In the genomic region with DNA sequence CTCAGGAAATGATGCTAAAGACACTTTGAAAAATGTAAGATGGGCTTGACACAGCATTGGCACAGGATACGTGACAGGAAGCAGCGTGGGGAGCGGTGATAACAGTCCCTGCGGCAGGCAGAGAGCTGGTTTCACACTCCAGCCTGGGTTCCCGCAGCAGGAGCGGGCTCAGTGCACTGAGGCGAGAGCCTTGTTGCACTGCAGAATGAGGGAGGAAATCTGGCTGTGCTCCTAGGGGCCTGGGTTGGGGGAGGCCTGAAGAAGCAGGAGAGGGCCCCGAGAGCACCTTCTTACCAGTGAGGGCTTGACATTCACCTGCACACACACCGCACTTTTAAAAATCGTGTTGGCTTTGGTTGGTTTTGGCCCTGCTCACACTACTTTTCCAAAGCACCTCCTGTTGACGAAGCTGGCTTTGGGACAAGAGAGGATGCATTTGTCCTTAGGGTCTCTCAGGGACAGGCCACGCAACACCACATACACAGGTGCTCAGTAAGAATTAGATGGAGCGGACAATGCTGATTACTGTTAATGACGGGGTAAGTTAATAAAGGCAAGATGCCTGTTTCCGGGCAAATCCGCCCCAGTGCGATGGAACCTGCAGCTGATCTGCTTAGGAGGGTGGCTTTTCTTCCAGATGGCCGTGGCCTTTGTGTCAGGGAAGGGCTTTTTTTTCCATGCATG, we compare ENCODE assay signal across 1 cellular context.
TF ChIP-seq lines count a peak whose summit lies in the region.

No MANE protein-coding gene starts in this region.

TF ChIP-seq in K562, 482 proteins besides CTCF, POLR2A, EP300 and RAD21 (continued from another document):
- TF ChIP-seq, protein P1, sequence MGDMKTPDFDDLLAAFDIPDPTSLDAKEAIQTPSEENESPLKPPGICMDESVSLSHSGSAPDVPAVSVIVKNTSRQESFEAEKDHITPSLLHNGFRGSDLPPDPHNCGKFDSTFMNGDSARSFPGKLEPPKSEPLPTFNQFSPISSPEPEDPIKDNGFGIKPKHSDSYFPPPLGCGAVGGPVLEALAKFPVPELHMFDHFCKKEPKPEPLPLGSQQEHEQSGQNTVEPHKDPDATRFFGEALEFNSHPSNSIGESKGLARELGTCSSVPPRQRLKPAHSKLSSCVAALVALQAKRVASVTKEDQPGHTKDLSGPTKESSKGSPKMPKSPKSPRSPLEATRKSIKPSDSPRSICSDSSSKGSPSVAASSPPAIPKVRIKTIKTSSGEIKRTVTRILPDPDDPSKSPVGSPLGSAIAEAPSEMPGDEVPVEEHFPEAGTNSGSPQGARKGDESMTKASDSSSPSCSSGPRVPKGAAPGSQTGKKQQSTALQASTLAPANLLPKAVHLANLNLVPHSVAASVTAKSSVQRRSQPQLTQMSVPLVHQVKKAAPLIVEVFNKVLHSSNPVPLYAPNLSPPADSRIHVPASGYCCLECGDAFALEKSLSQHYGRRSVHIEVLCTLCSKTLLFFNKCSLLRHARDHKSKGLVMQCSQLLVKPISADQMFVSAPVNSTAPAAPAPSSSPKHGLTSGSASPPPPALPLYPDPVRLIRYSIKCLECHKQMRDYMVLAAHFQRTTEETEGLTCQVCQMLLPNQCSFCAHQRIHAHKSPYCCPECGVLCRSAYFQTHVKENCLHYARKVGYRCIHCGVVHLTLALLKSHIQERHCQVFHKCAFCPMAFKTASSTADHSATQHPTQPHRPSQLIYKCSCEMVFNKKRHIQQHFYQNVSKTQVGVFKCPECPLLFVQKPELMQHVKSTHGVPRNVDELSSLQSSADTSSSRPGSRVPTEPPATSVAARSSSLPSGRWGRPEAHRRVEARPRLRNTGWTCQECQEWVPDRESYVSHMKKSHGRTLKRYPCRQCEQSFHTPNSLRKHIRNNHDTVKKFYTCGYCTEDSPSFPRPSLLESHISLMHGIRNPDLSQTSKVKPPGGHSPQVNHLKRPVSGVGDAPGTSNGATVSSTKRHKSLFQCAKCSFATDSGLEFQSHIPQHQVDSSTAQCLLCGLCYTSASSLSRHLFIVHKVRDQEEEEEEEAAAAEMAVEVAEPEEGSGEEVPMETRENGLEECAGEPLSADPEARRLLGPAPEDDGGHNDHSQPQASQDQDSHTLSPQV (IDR thresholded peaks at IDR 0.05), result no peak
- TF ChIP-seq MYC (IDR thresholded peaks at IDR 0.05; ENCODE audit: low read depth, low read length) (no peak), MYC (CRISPR knock-in tag; IDR thresholded peaks at IDR 0.05; ENCODE audit: borderline replicate concordance, low read depth) (no peak), ETV6 (IDR thresholded peaks at IDR 0.05; ENCODE audit: borderline replicate concordance in 1 of 2, low read depth in 2 of 2, low read length in 1 of 2) (no peak), ETV6 (CRISPR knock-in tag; IDR thresholded peaks at IDR 0.05; ENCODE audit: borderline replicate concordance) (no peak), NONO (IDR thresholded peaks at IDR 0.05; ENCODE audit: low read depth in 2 of 2, low read length in 1 of 2) (no peak), CTBP1 (IDR thresholded peaks at IDR 0.05; ENCODE audit: borderline replicate concordance) (peak; percentile 32; the same call in 1 of the 2 replicates), ETV1 (tag; conservative IDR thresholded peaks at IDR 0.05; ENCODE audit: low read depth) (peak; percentile 82), ARID1B (IDR thresholded peaks at IDR 0.05) (0 out of 2 replicates have a peak, but pooled peaks have one; percentile 13), JUND (IDR thresholded peaks at IDR 0.05; ENCODE audit: borderline replicate concordance, low read depth, low read length) (no peak), JUND (tag; IDR thresholded peaks at IDR 0.05; ENCODE audit: borderline replicate concordance, low read depth, low read length) (no peak), ZNF445 (CRISPR knock-in tag; IDR thresholded peaks at IDR 0.05; ENCODE audit: low read depth) (no peak), PRMT5 (CRISPR knock-in tag; IDR thresholded peaks at IDR 0.05) (no peak), NR4A1 (CRISPR knock-in tag; IDR thresholded peaks at IDR 0.05) (no peak), NR4A1 (tag; IDR thresholded peaks at IDR 0.05) (no peak)
- TF ChIP-seq, protein P2, sequence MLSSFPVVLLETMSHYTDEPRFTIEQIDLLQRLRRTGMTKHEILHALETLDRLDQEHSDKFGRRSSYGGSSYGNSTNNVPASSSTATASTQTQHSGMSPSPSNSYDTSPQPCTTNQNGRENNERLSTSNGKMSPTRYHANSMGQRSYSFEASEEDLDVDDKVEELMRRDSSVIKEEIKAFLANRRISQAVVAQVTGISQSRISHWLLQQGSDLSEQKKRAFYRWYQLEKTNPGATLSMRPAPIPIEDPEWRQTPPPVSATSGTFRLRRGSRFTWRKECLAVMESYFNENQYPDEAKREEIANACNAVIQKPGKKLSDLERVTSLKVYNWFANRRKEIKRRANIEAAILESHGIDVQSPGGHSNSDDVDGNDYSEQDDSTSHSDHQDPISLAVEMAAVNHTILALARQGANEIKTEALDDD (IDR thresholded peaks at IDR 0.05), result no peak
- TF ChIP-seq, protein P3, sequence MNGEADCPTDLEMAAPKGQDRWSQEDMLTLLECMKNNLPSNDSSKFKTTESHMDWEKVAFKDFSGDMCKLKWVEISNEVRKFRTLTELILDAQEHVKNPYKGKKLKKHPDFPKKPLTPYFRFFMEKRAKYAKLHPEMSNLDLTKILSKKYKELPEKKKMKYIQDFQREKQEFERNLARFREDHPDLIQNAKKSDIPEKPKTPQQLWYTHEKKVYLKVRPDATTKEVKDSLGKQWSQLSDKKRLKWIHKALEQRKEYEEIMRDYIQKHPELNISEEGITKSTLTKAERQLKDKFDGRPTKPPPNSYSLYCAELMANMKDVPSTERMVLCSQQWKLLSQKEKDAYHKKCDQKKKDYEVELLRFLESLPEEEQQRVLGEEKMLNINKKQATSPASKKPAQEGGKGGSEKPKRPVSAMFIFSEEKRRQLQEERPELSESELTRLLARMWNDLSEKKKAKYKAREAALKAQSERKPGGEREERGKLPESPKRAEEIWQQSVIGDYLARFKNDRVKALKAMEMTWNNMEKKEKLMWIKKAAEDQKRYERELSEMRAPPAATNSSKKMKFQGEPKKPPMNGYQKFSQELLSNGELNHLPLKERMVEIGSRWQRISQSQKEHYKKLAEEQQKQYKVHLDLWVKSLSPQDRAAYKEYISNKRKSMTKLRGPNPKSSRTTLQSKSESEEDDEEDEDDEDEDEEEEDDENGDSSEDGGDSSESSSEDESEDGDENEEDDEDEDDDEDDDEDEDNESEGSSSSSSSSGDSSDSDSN (IDR thresholded peaks at IDR 0.05; ENCODE audit: borderline replicate concordance in 1 of 2, low read depth in 2 of 2, low read length in 2 of 2), result no peak
- TF ChIP-seq, protein P4, sequence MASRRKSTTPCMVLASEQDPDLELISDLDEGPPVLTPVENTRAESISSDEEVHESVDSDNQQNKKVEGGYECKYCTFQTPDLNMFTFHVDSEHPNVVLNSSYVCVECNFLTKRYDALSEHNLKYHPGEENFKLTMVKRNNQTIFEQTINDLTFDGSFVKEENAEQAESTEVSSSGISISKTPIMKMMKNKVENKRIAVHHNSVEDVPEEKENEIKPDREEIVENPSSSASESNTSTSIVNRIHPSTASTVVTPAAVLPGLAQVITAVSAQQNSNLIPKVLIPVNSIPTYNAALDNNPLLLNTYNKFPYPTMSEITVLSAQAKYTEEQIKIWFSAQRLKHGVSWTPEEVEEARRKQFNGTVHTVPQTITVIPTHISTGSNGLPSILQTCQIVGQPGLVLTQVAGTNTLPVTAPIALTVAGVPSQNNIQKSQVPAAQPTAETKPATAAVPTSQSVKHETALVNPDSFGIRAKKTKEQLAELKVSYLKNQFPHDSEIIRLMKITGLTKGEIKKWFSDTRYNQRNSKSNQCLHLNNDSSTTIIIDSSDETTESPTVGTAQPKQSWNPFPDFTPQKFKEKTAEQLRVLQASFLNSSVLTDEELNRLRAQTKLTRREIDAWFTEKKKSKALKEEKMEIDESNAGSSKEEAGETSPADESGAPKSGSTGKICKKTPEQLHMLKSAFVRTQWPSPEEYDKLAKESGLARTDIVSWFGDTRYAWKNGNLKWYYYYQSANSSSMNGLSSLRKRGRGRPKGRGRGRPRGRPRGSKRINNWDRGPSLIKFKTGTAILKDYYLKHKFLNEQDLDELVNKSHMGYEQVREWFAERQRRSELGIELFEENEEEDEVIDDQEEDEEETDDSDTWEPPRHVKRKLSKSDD (conservative IDR thresholded peaks at IDR 0.05; ENCODE audit: low read length), result no peak
- TF ChIP-seq, protein P5, sequence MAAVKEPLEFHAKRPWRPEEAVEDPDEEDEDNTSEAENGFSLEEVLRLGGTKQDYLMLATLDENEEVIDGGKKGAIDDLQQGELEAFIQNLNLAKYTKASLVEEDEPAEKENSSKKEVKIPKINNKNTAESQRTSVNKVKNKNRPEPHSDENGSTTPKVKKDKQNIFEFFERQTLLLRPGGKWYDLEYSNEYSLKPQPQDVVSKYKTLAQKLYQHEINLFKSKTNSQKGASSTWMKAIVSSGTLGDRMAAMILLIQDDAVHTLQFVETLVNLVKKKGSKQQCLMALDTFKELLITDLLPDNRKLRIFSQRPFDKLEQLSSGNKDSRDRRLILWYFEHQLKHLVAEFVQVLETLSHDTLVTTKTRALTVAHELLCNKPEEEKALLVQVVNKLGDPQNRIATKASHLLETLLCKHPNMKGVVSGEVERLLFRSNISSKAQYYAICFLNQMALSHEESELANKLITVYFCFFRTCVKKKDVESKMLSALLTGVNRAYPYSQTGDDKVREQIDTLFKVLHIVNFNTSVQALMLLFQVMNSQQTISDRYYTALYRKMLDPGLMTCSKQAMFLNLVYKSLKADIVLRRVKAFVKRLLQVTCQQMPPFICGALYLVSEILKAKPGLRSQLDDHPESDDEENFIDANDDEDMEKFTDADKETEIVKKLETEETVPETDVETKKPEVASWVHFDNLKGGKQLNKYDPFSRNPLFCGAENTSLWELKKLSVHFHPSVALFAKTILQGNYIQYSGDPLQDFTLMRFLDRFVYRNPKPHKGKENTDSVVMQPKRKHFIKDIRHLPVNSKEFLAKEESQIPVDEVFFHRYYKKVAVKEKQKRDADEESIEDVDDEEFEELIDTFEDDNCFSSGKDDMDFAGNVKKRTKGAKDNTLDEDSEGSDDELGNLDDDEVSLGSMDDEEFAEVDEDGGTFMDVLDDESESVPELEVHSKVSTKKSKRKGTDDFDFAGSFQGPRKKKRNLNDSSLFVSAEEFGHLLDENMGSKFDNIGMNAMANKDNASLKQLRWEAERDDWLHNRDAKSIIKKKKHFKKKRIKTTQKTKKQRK (IDR thresholded peaks at IDR 0.05; ENCODE audit: borderline replicate concordance, low read depth, low read length), result no peak
- TF ChIP-seq, protein P6, sequence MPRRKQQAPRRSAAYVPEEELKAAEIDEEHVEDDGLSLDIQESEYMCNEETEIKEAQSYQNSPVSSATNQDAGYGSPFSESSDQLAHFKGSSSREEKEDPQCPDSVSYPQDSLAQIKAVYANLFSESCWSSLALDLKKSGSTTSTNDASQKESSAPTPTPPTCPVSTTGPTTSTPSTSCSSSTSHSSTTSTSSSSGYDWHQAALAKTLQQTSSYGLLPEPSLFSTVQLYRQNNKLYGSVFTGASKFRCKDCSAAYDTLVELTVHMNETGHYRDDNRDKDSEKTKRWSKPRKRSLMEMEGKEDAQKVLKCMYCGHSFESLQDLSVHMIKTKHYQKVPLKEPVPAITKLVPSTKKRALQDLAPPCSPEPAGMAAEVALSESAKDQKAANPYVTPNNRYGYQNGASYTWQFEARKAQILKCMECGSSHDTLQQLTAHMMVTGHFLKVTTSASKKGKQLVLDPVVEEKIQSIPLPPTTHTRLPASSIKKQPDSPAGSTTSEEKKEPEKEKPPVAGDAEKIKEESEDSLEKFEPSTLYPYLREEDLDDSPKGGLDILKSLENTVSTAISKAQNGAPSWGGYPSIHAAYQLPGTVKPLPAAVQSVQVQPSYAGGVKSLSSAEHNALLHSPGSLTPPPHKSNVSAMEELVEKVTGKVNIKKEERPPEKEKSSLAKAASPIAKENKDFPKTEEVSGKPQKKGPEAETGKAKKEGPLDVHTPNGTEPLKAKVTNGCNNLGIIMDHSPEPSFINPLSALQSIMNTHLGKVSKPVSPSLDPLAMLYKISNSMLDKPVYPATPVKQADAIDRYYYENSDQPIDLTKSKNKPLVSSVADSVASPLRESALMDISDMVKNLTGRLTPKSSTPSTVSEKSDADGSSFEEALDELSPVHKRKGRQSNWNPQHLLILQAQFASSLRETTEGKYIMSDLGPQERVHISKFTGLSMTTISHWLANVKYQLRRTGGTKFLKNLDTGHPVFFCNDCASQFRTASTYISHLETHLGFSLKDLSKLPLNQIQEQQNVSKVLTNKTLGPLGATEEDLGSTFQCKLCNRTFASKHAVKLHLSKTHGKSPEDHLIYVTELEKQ (CRISPR knock-in tag; IDR thresholded peaks at IDR 0.05), result no peak
- TF ChIP-seq, protein P7, sequence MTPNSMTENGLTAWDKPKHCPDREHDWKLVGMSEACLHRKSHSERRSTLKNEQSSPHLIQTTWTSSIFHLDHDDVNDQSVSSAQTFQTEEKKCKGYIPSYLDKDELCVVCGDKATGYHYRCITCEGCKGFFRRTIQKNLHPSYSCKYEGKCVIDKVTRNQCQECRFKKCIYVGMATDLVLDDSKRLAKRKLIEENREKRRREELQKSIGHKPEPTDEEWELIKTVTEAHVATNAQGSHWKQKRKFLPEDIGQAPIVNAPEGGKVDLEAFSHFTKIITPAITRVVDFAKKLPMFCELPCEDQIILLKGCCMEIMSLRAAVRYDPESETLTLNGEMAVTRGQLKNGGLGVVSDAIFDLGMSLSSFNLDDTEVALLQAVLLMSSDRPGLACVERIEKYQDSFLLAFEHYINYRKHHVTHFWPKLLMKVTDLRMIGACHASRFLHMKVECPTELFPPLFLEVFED (CRISPR knock-in tag; conservative IDR thresholded peaks at IDR 0.05), result no peak
